ENCODE assay signal across 26 cellular contexts in the genomic region with DNA sequence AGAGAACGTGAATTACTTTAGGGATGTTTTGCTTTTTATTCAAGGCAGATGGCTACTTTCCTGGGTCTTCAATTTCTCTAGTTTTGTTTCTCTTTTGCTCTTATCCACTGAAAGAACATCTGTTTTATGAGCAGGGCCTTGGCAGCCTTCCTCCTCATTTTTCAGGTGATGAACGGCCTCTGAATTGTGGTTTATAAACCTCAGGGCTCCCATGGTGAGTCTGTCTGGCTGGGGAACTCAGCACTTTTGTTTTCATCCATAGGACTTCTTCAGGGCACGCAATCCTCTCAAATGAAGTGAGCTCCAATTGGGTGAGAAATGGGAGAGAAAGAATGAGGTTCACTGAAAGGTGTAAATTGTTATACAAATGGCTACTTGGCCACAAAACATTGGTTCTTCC.
"Had no signal": no experiment of that assay in that cellular context is flagged by ENCODE, and none has a peak within 500 bp of the region (broad histone marks: within the 10 kb centered on the region; RNA-seq: fewer than 3 reads in every experiment).

No MANE protein-coding gene starts in this region.

- H3K27me3 Mint-ChIP-seq: activated B cell treated with CpG ODN at 0.5 μM for 24 hours; central memory CD8-positive, alpha-beta T cell; stimulated activated naive B cell treated with anti-CD40 and anti-IgM and Interleukin-4, amounts not matched to agents 10 μg/mL and 1 μg/mL and 100 μg/mL, for 72 hours; T-helper 17 cell had no signal

- H3K27ac ChIP-seq: adrenal gland, ascending aorta, breast epithelium, esophagus muscularis mucosa, transverse colon had no signal

- DNase-seq: activated B cell treated with CpG ODN at 0.5 μM for 24 hours; activated CD4-positive, alpha-beta T cell treated with anti-CD3 and anti-CD28 coated beads for 36 hours; activated CD4-positive, alpha-beta T cell treated with anti-CD3 and anti-CD28 coated beads, Interleukin-2, amount 50 U/mL, for 4 hours; activated CD8-positive, alpha-beta memory T cell treated with anti-CD3 and anti-CD28 coated beads, Interleukin-2, amount 50 U/mL, for 48 hours; activated naive CD4-positive, alpha-beta T cell; activated T-cell treated with anti-CD3 and anti-CD28 coated beads, Interleukin-2, amount 50 U/mL, for 4 hours; adrenal gland; effector memory CD4-positive, alpha-beta T cell; hippocampal formation; left ventricle myocardium superior; mammary epithelial cell; midbrain; occipital lobe; posterior cingulate gyrus; stimulated activated CD4-positive, alpha-beta T cell treated with anti-CD3 and anti-CD28 coated beads, Interleukin-15, amount 100 ng/mL, for 24 hours; stimulated activated naive B cell treated with anti-CD40 and anti-IgM and Interleukin-4, amounts not matched to agents 10 μg/mL and 1 μg/mL and 100 μg/mL, for 72 hours; T-helper 17 cell; transverse colon had no signal

- H3K4me2 ChIP-seq: smooth muscle cell had no signal

- H3K4me3 Mint-ChIP-seq: activated B cell treated with CpG ODN at 0.5 μM for 24 hours; activated CD4-positive, alpha-beta T cell treated with anti-CD3 and anti-CD28 coated beads for 36 hours; activated naive CD8-positive, alpha-beta T cell; activated T-cell treated with anti-CD3 and anti-CD28 coated beads, Interleukin-2, amount 50 U/mL, for 4 hours; central memory CD8-positive, alpha-beta T cell; stimulated activated naive B cell treated with anti-CD40 and anti-IgM and Interleukin-4, amounts not matched to agents 10 μg/mL and 1 μg/mL and 100 μg/mL, for 72 hours; T-helper 17 cell had no signal

- H3K4me1 Mint-ChIP-seq: activated B cell treated with CpG ODN at 0.5 μM for 24 hours; activated CD4-positive, alpha-beta T cell treated with anti-CD3 and anti-CD28 coated beads for 36 hours; central memory CD8-positive, alpha-beta T cell; stimulated activated naive B cell treated with anti-CD40 and anti-IgM and Interleukin-4, amounts not matched to agents 10 μg/mL and 1 μg/mL and 100 μg/mL, for 72 hours; T-helper 17 cell had no signal

- H3K4me1 ChIP-seq: adrenal gland, ascending aorta, breast epithelium, transverse colon had no signal

- H3K36me3 Mint-ChIP-seq: activated naive CD8-positive, alpha-beta T cell; stimulated activated naive B cell treated with anti-CD40 and anti-IgM and Interleukin-4, amounts not matched to agents 10 μg/mL and 1 μg/mL and 100 μg/mL, for 72 hours had no signal

- H3K4me3 ChIP-seq: adrenal gland, ascending aorta, breast epithelium, esophagus muscularis mucosa, smooth muscle cell, transverse colon had no signal

- H3K9me3 ChIP-seq: adrenal gland, ascending aorta, breast epithelium, transverse colon had no signal

- H3K36me3 ChIP-seq: adrenal gland, ascending aorta, breast epithelium, esophagus muscularis mucosa, transverse colon had no signal

- H3K27me3 ChIP-seq: adrenal gland, ascending aorta, breast epithelium, transverse colon had no signal

- H3K27ac Mint-ChIP-seq: activated B cell treated with CpG ODN at 0.5 μM for 24 hours; activated CD4-positive, alpha-beta T cell treated with anti-CD3 and anti-CD28 coated beads for 36 hours; activated naive CD8-positive, alpha-beta T cell; activated T-helper 2 cell treated with anti-CD3 and anti-CD28 coated beads, Interferon-gamma antibody, Interleukin-2, Interleukin-4, amounts not matched to agents 10 μg/mL and 5 μg/mL and 100 μg/mL, durations not matched to agents 14 hours and 24 hours and 36 hours; stimulated activated naive B cell treated with anti-CD40 and anti-IgM and Interleukin-4, amounts not matched to agents 10 μg/mL and 1 μg/mL and 100 μg/mL, for 72 hours; T-helper 17 cell had no signal

- ATAC-seq: activated CD4-positive, alpha-beta T cell treated with anti-CD3 and anti-CD28 coated beads for 36 hours; activated T-cell treated with anti-CD3 and anti-CD28 coated beads, Interleukin-2, amount 50 U/mL, for 4 hours; left ventricle myocardium superior; sciatic nerve; stimulated activated naive B cell treated with anti-CD40 and anti-IgM and Interleukin-4, amounts not matched to agents 10 μg/mL and 1 μg/mL and 100 μg/mL, for 72 hours; T-helper 17 cell had no signal
